Comparison of ENCODE assay signal across 1 cellular context in the genomic region with DNA sequence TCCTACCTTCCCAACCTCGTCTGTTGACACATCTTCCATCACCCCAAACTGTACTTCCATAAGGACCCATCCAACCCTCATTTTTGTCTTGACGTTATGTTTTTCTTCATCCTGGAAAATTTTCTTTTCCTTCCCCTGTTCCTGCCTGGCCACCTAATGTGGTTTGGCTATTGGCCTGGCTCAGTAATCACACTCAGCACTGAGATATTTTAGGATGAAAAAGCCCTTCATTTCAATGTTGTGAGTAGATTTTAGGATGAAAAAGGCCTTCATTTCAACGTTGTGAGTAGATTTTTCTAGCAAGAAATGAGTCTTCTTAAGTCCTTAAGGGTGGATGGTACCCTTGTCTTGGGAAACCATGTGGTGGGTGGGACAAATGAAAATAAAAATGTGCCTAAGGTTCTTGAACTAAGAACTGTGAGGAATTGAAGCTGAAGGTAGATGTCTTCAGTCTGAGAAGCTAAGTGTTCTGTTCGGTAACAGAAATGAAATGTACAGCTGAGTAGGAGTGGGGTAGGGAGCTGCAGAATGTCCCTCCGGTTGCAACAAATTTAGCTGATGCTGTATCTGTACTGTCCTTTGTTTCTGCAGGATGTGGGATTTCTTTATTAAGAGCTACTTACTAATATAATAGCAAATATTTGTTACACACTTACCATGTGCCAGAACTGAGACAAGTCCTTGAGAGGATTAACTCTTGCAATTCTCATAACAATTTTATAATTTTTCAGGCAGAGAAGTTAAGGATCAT.
TF ChIP-seq lines count a peak whose summit lies in the region.

No MANE protein-coding gene starts in this region.

TF ChIP-seq in IMR-90, 13 proteins besides CTCF, POLR2A, EP300 and RAD21:
- TF ChIP-seq, protein P1, sequence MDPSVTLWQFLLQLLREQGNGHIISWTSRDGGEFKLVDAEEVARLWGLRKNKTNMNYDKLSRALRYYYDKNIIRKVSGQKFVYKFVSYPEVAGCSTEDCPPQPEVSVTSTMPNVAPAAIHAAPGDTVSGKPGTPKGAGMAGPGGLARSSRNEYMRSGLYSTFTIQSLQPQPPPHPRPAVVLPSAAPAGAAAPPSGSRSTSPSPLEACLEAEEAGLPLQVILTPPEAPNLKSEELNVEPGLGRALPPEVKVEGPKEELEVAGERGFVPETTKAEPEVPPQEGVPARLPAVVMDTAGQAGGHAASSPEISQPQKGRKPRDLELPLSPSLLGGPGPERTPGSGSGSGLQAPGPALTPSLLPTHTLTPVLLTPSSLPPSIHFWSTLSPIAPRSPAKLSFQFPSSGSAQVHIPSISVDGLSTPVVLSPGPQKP (IDR thresholded peaks at IDR 0.05; ENCODE audit: borderline replicate concordance, low read depth, low read length) = no peak
- TF ChIP-seq RCOR1 (IDR thresholded peaks at IDR 0.05; ENCODE audit: insufficient replicate concordance, low read length) = no peak
- no peak for TF ChIP-seq NFE2L2 (IDR thresholded peaks at IDR 0.05; ENCODE audit: low read depth, low read length)
- no peak for TF ChIP-seq CHD1 (IDR thresholded peaks at IDR 0.05; ENCODE audit: low read depth, low read length)
- TF ChIP-seq CEBPB (IDR thresholded peaks at IDR 0.05; ENCODE audit: low read depth, low read length) = no peak
- no peak for TF ChIP-seq MAZ (IDR thresholded peaks at IDR 0.05; ENCODE audit: borderline replicate concordance, low read depth, low read length)
- TF ChIP-seq MXI1 (IDR thresholded peaks at IDR 0.05; ENCODE audit: borderline replicate concordance, low read depth, low read length) = no peak
- TF ChIP-seq MAFK (IDR thresholded peaks at IDR 0.05; ENCODE audit: low read depth, low read length) = no peak
- no peak for TF ChIP-seq SMC3 (IDR thresholded peaks at IDR 0.05; ENCODE audit: low read depth, low read length)
- TF ChIP-seq RFX5 (IDR thresholded peaks at IDR 0.05; ENCODE audit: low read depth, low read length) = no peak
- no peak for TF ChIP-seq USF2 (IDR thresholded peaks at IDR 0.05; ENCODE audit: low read depth, low read length)
- TF ChIP-seq FOS (IDR thresholded peaks at IDR 0.05; ENCODE audit: low read depth, low read length) = no peak
- no peak for TF ChIP-seq BHLHE40 (IDR thresholded peaks at IDR 0.05; ENCODE audit: low read depth, low read length)
